In genomic region chr13:114104626-114105350, GRCh38 we compare ENCODE assay signal across 14 cellular contexts. TPM values are rescaled to one million over a fixed set of nuclear protein-coding genes. Genes with fewer than 3 reads are reported as not detected.
DNase-seq lines count a peak whose midpoint lies in the region; ATAC-seq and TF ChIP-seq lines count a peak whose summit lies in the region.
"Had no signal": no experiment of that assay in that cellular context is flagged by ENCODE, and none has a peak within 500 bp of the region (broad histone marks: within the 10 kb centered on the region; RNA-seq: fewer than 3 reads in every experiment).

No MANE protein-coding gene starts in this region.

- peaks cover 3% of the 10 kb centered on the region; the same call in 1 of the 2 replicates for H3K36me3 Mint-ChIP-seq in WTC11
- H3K36me3 Mint-ChIP-seq in stimulated activated naive B cell treated with anti-CD40 and anti-IgM and Interleukin-4, amounts not matched to agents 10 μg/mL and 1 μg/mL and 100 μg/mL, for 72 hours = peaks cover 3 to 12% of the 10 kb centered on the region in 2 donors

- TF ChIP-seq CTCF in WTC11 (IDR thresholded peaks at IDR 0.05) = no peak

- CTCF ChIA-PET in WTC11 (lab: Charles Lee) = no interaction called here

- H3K9me3 Mint-ChIP-seq in WTC11 = 0 out of 2 replicates have a peak, but pooled peaks cover 3% of the 10 kb centered on the region
- peaks cover 0 to 3% of the 10 kb centered on the region in 2 donors for H3K9me3 Mint-ChIP-seq in stimulated activated naive B cell treated with anti-CD40 and anti-IgM and Interleukin-4, amounts not matched to agents 10 μg/mL and 1 μg/mL and 100 μg/mL, for 72 hours
- H3K9me3 Mint-ChIP-seq: activated B cell treated with CpG ODN at 0.5 μM for 24 hours had no signal

- peaks cover 12% of the 10 kb centered on the region for H3K4me1 Mint-ChIP-seq in WTC11
- H3K4me1 Mint-ChIP-seq in stimulated activated naive B cell treated with anti-CD40 and anti-IgM and Interleukin-4, amounts not matched to agents 10 μg/mL and 1 μg/mL and 100 μg/mL, for 72 hours = peaks cover 32 to 58% of the 10 kb centered on the region in 2 donors

- no peak overlapping the region for H3K27ac Mint-ChIP-seq in WTC11
- peak overlapping the region; percentile 89 for H3K27ac Mint-ChIP-seq in stimulated activated naive B cell treated with anti-CD40 and anti-IgM and Interleukin-4, amounts not matched to agents 10 μg/mL and 1 μg/mL and 100 μg/mL, for 72 hours
- H3K27ac Mint-ChIP-seq: activated B cell treated with CpG ODN at 0.5 μM for 24 hours had no signal

- no peaks in the 10 kb centered on the region for H3K27me3 Mint-ChIP-seq in WTC11 (ENCODE audit: low read depth)
- H3K27me3 Mint-ChIP-seq in stimulated activated naive B cell treated with anti-CD40 and anti-IgM and Interleukin-4, amounts not matched to agents 10 μg/mL and 1 μg/mL and 100 μg/mL, for 72 hours = no peaks in the 10 kb centered on the region
- H3K27me3 Mint-ChIP-seq: activated B cell treated with CpG ODN at 0.5 μM for 24 hours had no signal

- ATAC-seq in WTC11 (no peak), left colon (no peak)
- ATAC-seq in stimulated activated naive B cell treated with anti-CD40 and anti-IgM and Interleukin-4, amounts not matched to agents 10 μg/mL and 1 μg/mL and 100 μg/mL, for 72 hours (replicated peaks) = no peak
- ATAC-seq: gastrocnemius medialis, left lung had no signal

- peak; percentile 22 for DNase-seq in activated CD4-positive, CD25-positive, alpha-beta regulatory T cell treated with anti-CD3 and anti-CD28 coated beads, Interleukin-2, amount 50 U/mL, for 72 hours
- no peak for DNase-seq in activated CD4-positive, CD25-positive, alpha-beta regulatory T cell (lab: John Stamatoyannopoulos, UW)
- DNase-seq in WTC11 (ENCODE audit: low spot score) (peak; percentile 7), left colon (peak; percentile 2 to 18), NCI-H2081 treated with DMSO at 0.1 percent for 48 hours (lab: John Stamatoyannopoulos, UW) (no peak), NCI-H2081 (lab: John Stamatoyannopoulos, UW) (no peak), Kasumi-1 (lab: John Stamatoyannopoulos, UW) (no peak)
- DNase-seq in stimulated activated naive B cell treated with anti-CD40 and anti-IgM and Interleukin-4, amounts not matched to agents 10 μg/mL and 1 μg/mL and 100 μg/mL, for 72 hours = no peak
- DNase-seq: activated B cell treated with CpG ODN at 0.5 μM for 24 hours; dermis blood vessel endothelial cell; NCI-H226; stimulated activated CD4-positive, alpha-beta T cell treated with anti-CD3 and anti-CD28 coated beads, Interleukin-4, amount 100 ng/mL, for 24 hours had no signal

- intact Hi-C loops in left colon (cut with DNase I, micrococcal nuclease) = no loop called here

- POLR2A ChIA-PET in WTC11 (lab: Charles Lee) = interaction anchor here (0.6 kb wide), 1 partner anchor 60 kb away, joined by 3 read pairs; no protein-coding TSS in a partner anchor

- H3K4me3 Mint-ChIP-seq in WTC11 = no peak overlapping the region
- H3K4me3 Mint-ChIP-seq in stimulated activated naive B cell treated with anti-CD40 and anti-IgM and Interleukin-4, amounts not matched to agents 10 μg/mL and 1 μg/mL and 100 μg/mL, for 72 hours = no peak overlapping the region
- H3K4me3 Mint-ChIP-seq: activated B cell treated with CpG ODN at 0.5 μM for 24 hours had no signal

TF ChIP-seq in WTC11, 78 proteins besides CTCF, POLR2A, EP300 and RAD21:
- TF ChIP-seq ZSCAN18 (CRISPR knock-in tag; IDR thresholded peaks at IDR 0.05) = no peak
- TF ChIP-seq MLX (CRISPR knock-in tag; IDR thresholded peaks at IDR 0.05) = no peak
- TF ChIP-seq ZNF317 (CRISPR knock-in tag; IDR thresholded peaks at IDR 0.05; ENCODE audit: borderline replicate concordance, low read depth) = no peak
- no peak for TF ChIP-seq HMGXB4 (CRISPR knock-in tag; IDR thresholded peaks at IDR 0.05)
- no peak for TF ChIP-seq EMX1 (CRISPR knock-in tag; IDR thresholded peaks at IDR 0.05)
- TF ChIP-seq CDX4 (CRISPR knock-in tag; IDR thresholded peaks at IDR 0.05; ENCODE audit: borderline replicate concordance) = no peak
- no peak for TF ChIP-seq PRRX2 (CRISPR knock-in tag; IDR thresholded peaks at IDR 0.05)
- TF ChIP-seq ARID4B (CRISPR knock-in tag; IDR thresholded peaks at IDR 0.05; ENCODE audit: borderline replicate concordance) = no peak
- no peak for TF ChIP-seq USF2 (CRISPR knock-in tag; IDR thresholded peaks at IDR 0.05)
- no peak for TF ChIP-seq NR2C2 (CRISPR knock-in tag; IDR thresholded peaks at IDR 0.05)
- no peak for TF ChIP-seq JAZF1 (CRISPR knock-in tag; IDR thresholded peaks at IDR 0.05)
- no peak for TF ChIP-seq ETV6 (CRISPR knock-in tag; IDR thresholded peaks at IDR 0.05)
- TF ChIP-seq SMAD3 (CRISPR knock-in tag; IDR thresholded peaks at IDR 0.05; ENCODE audit: borderline replicate concordance) = no peak
- TF ChIP-seq OVOL2 (CRISPR knock-in tag; IDR thresholded peaks at IDR 0.05; ENCODE audit: borderline replicate concordance) = no peak

RNA-seq across cellular contexts. Expression of gene RASA3, which starts 27.6 kb away (rescaled TPM):
- 16.5 to 22.3 TPM (median 16.9 TPM) in 3 replicates for total RNA-seq in WTC11 (2021)
- total RNA-seq in left colon = 1 to 10 TPM; 6.5 to 9.0 TPM

Comparison
In these comparisons a context has a peak if more than half of its experiments do, and no peak if none do; other contexts are left out.
1. DNase-seq: peak in activated CD4-positive, CD25-positive, alpha-beta regulatory T cell treated with anti-CD3 and anti-CD28 coated beads, Interleukin-2, amount 50 U/mL, for 72 hours (single experiment), WTC11 (single experiment) and left colon (2 of 2); none in activated CD4-positive, CD25-positive, alpha-beta regulatory T cell (0 of 4), stimulated activated naive B cell treated with anti-CD40 and anti-IgM and Interleukin-4, amounts not matched to agents 10 μg/mL and 1 μg/mL and 100 μg/mL, for 72 hours (single experiment), NCI-H2081 treated with DMSO at 0.1 percent for 48 hours (single experiment), NCI-H2081 (0 of 2) and Kasumi-1 (0 of 2).